Comparison of ENCODE assay signal across 8 cellular contexts in genomic region chr12:990649-991349, GRCh38. TPM values are rescaled to one million over a fixed set of nuclear protein-coding genes. Genes with fewer than 3 reads are reported as not detected.
DNase-seq lines count a peak whose midpoint lies in the region; ATAC-seq and TF ChIP-seq lines count a peak whose summit lies in the region.

TSS of gene ERC1 (plus strand) at chr12:991223. CDS start at chr12:1027904, 36,681 bp downstream.

- peak within 1 kb of the TSS; percentile 83 for H3K4me3 Mint-ChIP-seq in activated CD4-positive, alpha-beta T cell treated with anti-CD3 and anti-CD28 coated beads, Interleukin-2, amount 10 ng/mL, durations not matched to agents 7 days and 5 days

- H3K4me3 ChIP-seq in AG04450 (ENCODE audit: low read depth, low read length) = peak within 1 kb of the TSS; percentile 80
- peak within 1 kb of the TSS; percentile 89 for H3K4me3 ChIP-seq in coronary artery

- H3K9me3 ChIP-seq in AG04450 (ENCODE audit: control insufficient read depth, insufficient read depth, low read length) = no peaks in the 10 kb centered on the region; the same call in 1 of the 2 replicates

- ATAC-seq in GM18907 (IDR thresholded peaks at IDR 0.05; ENCODE audit: unreplicated experiment) (peak; percentile 88), HG03139 (IDR thresholded peaks at IDR 0.05; ENCODE audit: unreplicated experiment) (peak; percentile 62), left colon (peak; percentile 94)

- H3K27ac ChIP-seq in AG04450 (ENCODE audit: low read depth, low read length) (peak within 1 kb of the TSS; percentile 98), coronary artery (peak within 1 kb of the TSS; percentile 94 to 99)

- no peaks in the 10 kb centered on the region for H3K27me3 Mint-ChIP-seq in activated CD4-positive, alpha-beta T cell treated with anti-CD3 and anti-CD28 coated beads, Interleukin-2, amount 10 ng/mL, durations not matched to agents 7 days and 5 days

- H3K36me3 Mint-ChIP-seq in activated CD4-positive, alpha-beta T cell treated with anti-CD3 and anti-CD28 coated beads, Interleukin-2, amount 10 ng/mL, durations not matched to agents 7 days and 5 days (ENCODE audit: low read depth) = no peaks in the 10 kb centered on the region

- peak within 1 kb of the TSS; percentile 92 for H3K27ac Mint-ChIP-seq in activated CD4-positive, alpha-beta T cell treated with anti-CD3 and anti-CD28 coated beads, Interleukin-2, amount 10 ng/mL, durations not matched to agents 7 days and 5 days

- H3K9me3 Mint-ChIP-seq in activated CD4-positive, alpha-beta T cell treated with anti-CD3 and anti-CD28 coated beads, Interleukin-2, amount 10 ng/mL, durations not matched to agents 7 days and 5 days = no peaks in the 10 kb centered on the region

- POLR2A ChIA-PET in AG04450 (lab: Yijun Ruan, JAX) = interaction anchor here (0.7 to 1.8 kb wide), 5 partner anchors 22 to 366 kb away, joined by 3 to 7 read pairs (median 5); partner anchors contain the start of gene RAD52
- POLR2A ChIA-PET in activated CD4-positive, alpha-beta T cell treated with anti-CD3 and anti-CD28 coated beads, Interleukin-2, amount 10 ng/mL, durations not matched to agents 7 days and 5 days (lab: Charles Lee) = interaction anchor here (1.3 kb wide), 1 partner anchor 41 kb away, joined by 5 read pairs; the partner anchor contains the start of gene RAD52

- H3K4me1 Mint-ChIP-seq in activated CD4-positive, alpha-beta T cell treated with anti-CD3 and anti-CD28 coated beads, Interleukin-2, amount 10 ng/mL, durations not matched to agents 7 days and 5 days = peaks cover 46% of the 10 kb centered on the region

- no peaks in the 10 kb centered on the region for H3K27me3 ChIP-seq in AG04450 (ENCODE audit: control insufficient read depth, insufficient read depth, low read length)

- TF ChIP-seq CTCF in AG04450 (IDR thresholded peaks at IDR 0.05; ENCODE audit: low read depth, low read length) (no peak), coronary artery (IDR thresholded peaks at IDR 0.05) (no peak)

- CTCF ChIA-PET in AG04450 (lab: Charles Lee) = interaction anchor here (0.7 to 1.5 kb wide), 6 partner anchors 41 to 592 kb away, joined by 3 to 7 read pairs (median 4); partner anchors contain the start of gene RAD52
- CTCF ChIA-PET in activated CD4-positive, alpha-beta T cell treated with anti-CD3 and anti-CD28 coated beads, Interleukin-2, amount 10 ng/mL, durations not matched to agents 7 days and 5 days (lab: Charles Lee) = interaction anchor here (0.7 to 2.6 kb wide), 2 partner anchors 9 to 41 kb away, joined by 3 to 12 read pairs; partner anchors contain the start of gene RAD52

- DNase-seq in AG04450 (ENCODE audit: low read depth, low spot score) (peak; percentile 75), NCI-H446 treated with DMSO at 0.1 percent for 48 hours (lab: John Stamatoyannopoulos, UW) (peak; percentile 82), coronary artery (ENCODE audit: low spot score) (peak; percentile 93), left colon (peak; percentile 87 to 89)
- peak; percentile 75 for DNase-seq in activated CD4-positive, alpha-beta T cell treated with anti-CD3 and anti-CD28 coated beads, Interleukin-2, amount 10 ng/mL, durations not matched to agents 7 days and 5 days
- peak; percentile 80 to 89 for DNase-seq in stimulated activated CD4-positive, alpha-beta T cell treated with anti-CD3 and anti-CD28 coated beads, Interleukin-1b, Interleukin-23, amount 100 ng/mL, for 4 hours (ENCODE audit: low read depth in 2 of 2)

- intact Hi-C loops in left colon (cut with DNase I, micrococcal nuclease) = no loop called here

RNA-seq across cellular contexts. Expression of gene ERC1, which starts in this region (rescaled TPM):
- 28.6 and 29.0 TPM in 2 replicates for polyA plus RNA-seq in AG04450 (2011; rRNA removed)
- polyA minus RNA-seq in AG04450 (2011; rRNA and poly(A)+ RNA removed) = 65.2 and 71.9 TPM in 2 replicates
- total RNA-seq in activated CD4-positive, alpha-beta T cell treated with anti-CD3 and anti-CD28 coated beads, Interleukin-2, amount 10 ng/mL, durations not matched to agents 7 days and 5 days = 10 to 100 TPM; 38.7 to 43.4 TPM
- total RNA-seq in left colon = 10 to 100 TPM; 43.1 to 46.0 TPM

Comparison
In these comparisons a context has a peak if more than half of its experiments do, and no peak if none do; other contexts are left out.
1. Peak in every context shown above with its lines: DNase-seq, ATAC-seq, H3K4me3 ChIP-seq and H3K27ac ChIP-seq.